ENCODE assay signal across 8 cellular contexts in genomic region chr7:149883452-149883861, GRCh38. TPM values are rescaled to one million over a fixed set of nuclear protein-coding genes. Genes with fewer than 3 reads are reported as not detected.
DNase-seq lines count a peak whose midpoint lies in the region; ATAC-seq and TF ChIP-seq lines count a peak whose summit lies in the region.

No MANE protein-coding gene starts in this region.

- no peak overlapping the region for H3K27ac ChIP-seq in fibroblast of lung (ENCODE audit: insufficient read depth, low read length)

- no peak overlapping the region for H3K4me3 Mint-ChIP-seq in activated CD4-positive, alpha-beta memory T cell treated with anti-CD3 and anti-CD28 coated beads, Interleukin-2, amount 10 ng/mL, durations not matched to agents 7 days and 5 days
- H3K4me3 Mint-ChIP-seq in nephron: peak overlapping the region in 1 of 3 experiments; percentile 20

- no peaks in the 10 kb centered on the region for H3K79me2 ChIP-seq in fibroblast of lung (ENCODE audit: control insufficient read depth, insufficient read depth, low read length)

- POLR2A ChIA-PET in activated CD4-positive, alpha-beta memory T cell treated with anti-CD3 and anti-CD28 coated beads, Interleukin-2, amount 10 ng/mL, durations not matched to agents 7 days and 5 days (lab: Charles Lee): interaction anchor here (1.0 to 2.1 kb wide), 5 partner anchors 9 to 161 kb away, joined by 3 to 8 read pairs (median 4); partner anchors contain the start of genes ATP6V0E2 and ZNF862

- DNase-seq in SKM-1 treated with dmso at 0.1 percent for 144 hours (lab: John Stamatoyannopoulos, UW; ENCODE audit: unreplicated experiment) (peak; percentile 5), SKM-1 (lab: John Stamatoyannopoulos, UW; ENCODE audit: unreplicated experiment) (no peak), NCI-H345 (lab: John Stamatoyannopoulos, UW) (peak; percentile 53), fibroblast of lung (ENCODE audit: low read depth in 2 of 2) (peak in 1 of 2 donors; percentile 45)
- DNase-seq in activated CD4-positive, alpha-beta memory T cell treated with anti-CD3 and anti-CD28 coated beads, Interleukin-2, amount 10 ng/mL, durations not matched to agents 7 days and 5 days: peak; percentile 68

- TF ChIP-seq CTCF in fibroblast of lung (conservative IDR thresholded peaks at IDR 0.05 in 1 of 2, IDR thresholded peaks at IDR 0.05 in 1 of 2; ENCODE audit: low read depth in 1 of 2, low read length in 2 of 2) (peak; percentile 68 to 76), nephron (IDR thresholded peaks at IDR 0.05; ENCODE audit: unreplicated experiment in 3 of 3) (peak; percentile 61 to 71 (median 70))

- no peaks in the 10 kb centered on the region for H3K9me3 ChIP-seq in fibroblast of lung (ENCODE audit: control insufficient read depth, insufficient read depth, low read depth, low read length)

- H3K4me3 ChIP-seq in fibroblast of lung (replicated peaks in 1 of 4; ENCODE audit: control extremely low read depth in 1 of 4, insufficient read depth in 1 of 4, low read depth in 3 of 4, low read length in 4 of 4): no peak overlapping the region

- no peaks in the 10 kb centered on the region for H3K27me3 ChIP-seq in fibroblast of lung (ENCODE audit: control insufficient read depth, insufficient read depth, low read length)

- no peaks in the 10 kb centered on the region for H3K36me3 ChIP-seq in fibroblast of lung (ENCODE audit: control insufficient read depth, insufficient read depth, low read length)

- H4K20me1 ChIP-seq in fibroblast of lung (ENCODE audit: control insufficient read depth, extremely low read depth, insufficient read depth, low read length): no peaks in the 10 kb centered on the region

- H3K27ac Mint-ChIP-seq in activated CD4-positive, alpha-beta memory T cell treated with anti-CD3 and anti-CD28 coated beads, Interleukin-2, amount 10 ng/mL, durations not matched to agents 7 days and 5 days: no peak overlapping the region
- peak overlapping the region in 1 of 3 experiments; percentile 53 for H3K27ac Mint-ChIP-seq in nephron

- H3K4me2 ChIP-seq in fibroblast of lung (ENCODE audit: extremely low read depth, insufficient read depth, low read length): no peak overlapping the region

- peak; percentile 75 for ATAC-seq in HG02870 (IDR thresholded peaks at IDR 0.05; ENCODE audit: unreplicated experiment)
- no peak for ATAC-seq in GM18858 (IDR thresholded peaks at IDR 0.05; ENCODE audit: unreplicated experiment)

- H3K27me3 Mint-ChIP-seq in activated CD4-positive, alpha-beta memory T cell treated with anti-CD3 and anti-CD28 coated beads, Interleukin-2, amount 10 ng/mL, durations not matched to agents 7 days and 5 days: no peaks in the 10 kb centered on the region
- H3K27me3 Mint-ChIP-seq in nephron (ENCODE audit: low read depth): peaks cover 18% of the 10 kb centered on the region

- peaks cover 2% of the 10 kb centered on the region for H3K36me3 Mint-ChIP-seq in activated CD4-positive, alpha-beta memory T cell treated with anti-CD3 and anti-CD28 coated beads, Interleukin-2, amount 10 ng/mL, durations not matched to agents 7 days and 5 days (ENCODE audit: low read depth)
- no peaks in the 10 kb centered on the region for H3K36me3 Mint-ChIP-seq in nephron (ENCODE audit: low read depth)

- CTCF ChIA-PET in activated CD4-positive, alpha-beta memory T cell treated with anti-CD3 and anti-CD28 coated beads, Interleukin-2, amount 10 ng/mL, durations not matched to agents 7 days and 5 days (lab: Charles Lee): interaction anchor here (0.9 to 2.7 kb wide), 7 partner anchors 8 to 161 kb away, joined by 3 to 17 read pairs (median 7); partner anchors contain the start of gene ZNF862

- no peaks in the 10 kb centered on the region for H3K9me3 Mint-ChIP-seq in activated CD4-positive, alpha-beta memory T cell treated with anti-CD3 and anti-CD28 coated beads, Interleukin-2, amount 10 ng/mL, durations not matched to agents 7 days and 5 days
- no peaks in the 10 kb centered on the region for H3K9me3 Mint-ChIP-seq in nephron

- H2AFZ ChIP-seq in fibroblast of lung (ENCODE audit: low read length): no peak overlapping the region

- no peaks in the 10 kb centered on the region for H3K4me1 ChIP-seq in fibroblast of lung (ENCODE audit: control insufficient read depth, extremely low read depth, insufficient read depth, low read length)

- H3K4me1 Mint-ChIP-seq in activated CD4-positive, alpha-beta memory T cell treated with anti-CD3 and anti-CD28 coated beads, Interleukin-2, amount 10 ng/mL, durations not matched to agents 7 days and 5 days: peaks cover 13% of the 10 kb centered on the region
- peaks cover 68% of the 10 kb centered on the region for H3K4me1 Mint-ChIP-seq in nephron

- H3K9ac ChIP-seq in fibroblast of lung (ENCODE audit: insufficient read depth, low read length): no peak overlapping the region

RNA-seq across cellular contexts. Expression of gene ATP6V0E2, which starts 9.7 kb away (rescaled TPM):
- 10 to 100 TPM; 48.8 to 52.3 TPM for total RNA-seq in activated CD4-positive, alpha-beta memory T cell treated with anti-CD3 and anti-CD28 coated beads, Interleukin-2, amount 10 ng/mL, durations not matched to agents 7 days and 5 days
- 12.8 and 22.6 TPM in 2 replicates for total RNA-seq in fibroblast of lung
- polyA plus RNA-seq in fibroblast of lung: 14.3 and 26.2 TPM in 2 replicates
- polyA plus RNA-seq in fibroblast of lung (2012): 23.7 and 54.8 TPM in 2 replicates
- polyA minus RNA-seq in fibroblast of lung (ENCODE audit: low replicate concordance): 35.5 and 72.3 TPM in 2 replicates

RNA-seq across cellular contexts. Expression of gene ZNF862, which starts 45.3 kb away (rescaled TPM):
- 10 to 100 TPM; 31.4 to 32.5 TPM for total RNA-seq in activated CD4-positive, alpha-beta memory T cell treated with anti-CD3 and anti-CD28 coated beads, Interleukin-2, amount 10 ng/mL, durations not matched to agents 7 days and 5 days
- total RNA-seq in fibroblast of lung: 8.0 and 10.9 TPM in 2 replicates
- 3.6 and 4.7 TPM in 2 replicates for polyA plus RNA-seq in fibroblast of lung
- 3.0 and 4.6 TPM in 2 replicates for polyA plus RNA-seq in fibroblast of lung (2012)
- 10.8 and 20.6 TPM in 2 replicates for polyA minus RNA-seq in fibroblast of lung (ENCODE audit: low replicate concordance)
